ENCODE assay signal across 9 cellular contexts in the genomic region with DNA sequence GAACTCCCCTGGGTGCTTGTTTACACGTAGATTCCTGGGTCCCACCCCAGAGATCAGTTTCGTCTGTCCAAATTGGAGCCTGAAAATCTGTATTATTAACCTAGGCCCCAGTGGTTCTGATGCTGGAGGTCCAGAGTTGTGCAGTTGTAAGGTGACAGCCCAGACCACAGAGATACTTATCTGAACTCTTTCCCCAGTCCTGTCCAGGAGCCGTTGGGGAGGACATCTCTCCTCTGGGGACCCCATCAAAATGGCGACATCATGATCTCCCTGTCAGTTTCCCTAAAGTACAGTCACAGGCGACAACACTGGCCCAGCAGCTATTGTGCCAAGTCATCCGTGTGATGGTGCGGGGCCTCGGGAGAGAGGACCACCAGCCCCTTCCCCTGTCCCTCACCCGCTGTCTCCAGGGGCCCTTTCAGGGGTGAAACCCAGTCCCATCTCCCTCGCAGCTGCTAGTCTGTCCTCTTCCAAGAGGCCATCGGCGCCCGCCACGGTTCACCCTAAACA. TPM values are rescaled to one million over a fixed set of nuclear protein-coding genes. Genes with fewer than 3 reads are reported as not detected.
DNase-seq lines count a peak whose midpoint lies in the region; ATAC-seq and TF ChIP-seq lines count a peak whose summit lies in the region.
"Had no signal": no experiment of that assay in that cellular context is flagged by ENCODE, and none has a peak within 500 bp of the region (broad histone marks: within the 10 kb centered on the region; RNA-seq: fewer than 3 reads in every experiment).

No MANE protein-coding gene starts in this region.

- H3K27ac Mint-ChIP-seq in activated CD8-positive, alpha-beta memory T cell treated with anti-CD3 and anti-CD28 coated beads, Interleukin-2, amount 10 ng/mL, durations not matched to agents 7 days and 5 days: peak overlapping the region; percentile 56
- peak overlapping the region; percentile 67 for H3K27ac Mint-ChIP-seq in activated naive CD8-positive, alpha-beta T cell treated with anti-CD3 and anti-CD28 coated beads, Interleukin-2, amount 50 U/mL, for 24 hours

- H3K27me3 Mint-ChIP-seq in activated CD8-positive, alpha-beta memory T cell treated with anti-CD3 and anti-CD28 coated beads, Interleukin-2, amount 10 ng/mL, durations not matched to agents 7 days and 5 days: peaks cover 28% of the 10 kb centered on the region
- H3K27me3 Mint-ChIP-seq in activated naive CD8-positive, alpha-beta T cell treated with anti-CD3 and anti-CD28 coated beads, Interleukin-2, amount 50 U/mL, for 24 hours: peaks cover 12% of the 10 kb centered on the region

- CTCF ChIA-PET in activated CD8-positive, alpha-beta memory T cell treated with anti-CD3 and anti-CD28 coated beads, Interleukin-2, amount 10 ng/mL, durations not matched to agents 7 days and 5 days (lab: Charles Lee): interaction anchor here (1.9 kb wide), 1 partner anchor 14 kb away, joined by 4 read pairs; no protein-coding TSS in a partner anchor

- H3K4me1 Mint-ChIP-seq in activated CD8-positive, alpha-beta memory T cell treated with anti-CD3 and anti-CD28 coated beads, Interleukin-2, amount 10 ng/mL, durations not matched to agents 7 days and 5 days: peaks cover 30% of the 10 kb centered on the region
- H3K4me1 Mint-ChIP-seq in activated naive CD8-positive, alpha-beta T cell treated with anti-CD3 and anti-CD28 coated beads, Interleukin-2, amount 50 U/mL, for 24 hours: peaks cover 36% of the 10 kb centered on the region

- intact Hi-C loops in testis (cut with DNase I; ENCODE audit: low total_unique reads): no loop called here

- H3K9me3 ChIP-seq in testis: no peaks in the 10 kb centered on the region

- H3K36me3 ChIP-seq in kidney epithelial cell (ENCODE audit: control insufficient read depth, insufficient read depth, low read length): no peaks in the 10 kb centered on the region
- no peaks in the 10 kb centered on the region for H3K36me3 ChIP-seq in testis (ENCODE audit: low read depth, missing control alignments)

- no peak for TF ChIP-seq POLR2A in testis (IDR thresholded peaks at IDR 0.05)

- TF ChIP-seq CTCF in kidney epithelial cell (IDR thresholded peaks at IDR 0.05; ENCODE audit: insufficient read depth, low read length, poor library complexity, severe bottlenecking) (no peak), testis (IDR thresholded peaks at IDR 0.05) (no peak)

- 27 to 29% methylated on average over 14 of the region's 14 CpGs for WGBS in testis, 2 donors

- no peak for DNase-seq in activated CD8-positive, alpha-beta memory T cell treated with anti-CD3 and anti-CD28 coated beads, Interleukin-2, amount 10 ng/mL, durations not matched to agents 7 days and 5 days
- DNase-seq in activated CD8-positive, alpha-beta memory T cell treated with anti-CD3 and anti-CD28 coated beads, Interleukin-2, amount 50 U/mL, for 4 hours: no peak
- no peak for DNase-seq in activated naive CD8-positive, alpha-beta T cell treated with anti-CD3 and anti-CD28 coated beads, Interleukin-2, amount 50 U/mL, for 24 hours
- DNase-seq in kidney epithelial cell (ENCODE audit: low read depth) (no peak), testis (no peak), NCI-H69 (lab: John Stamatoyannopoulos, UW) (no peak), SKM-1 treated with dmso at 0.1 percent for 144 hours (lab: John Stamatoyannopoulos, UW; ENCODE audit: unreplicated experiment) (no peak)

- H3K4me3 Mint-ChIP-seq in activated CD8-positive, alpha-beta memory T cell treated with anti-CD3 and anti-CD28 coated beads, Interleukin-2, amount 10 ng/mL, durations not matched to agents 7 days and 5 days: peak overlapping the region; percentile 91
- H3K4me3 Mint-ChIP-seq in activated naive CD8-positive, alpha-beta T cell treated with anti-CD3 and anti-CD28 coated beads, Interleukin-2, amount 50 U/mL, for 24 hours: peak overlapping the region; percentile 91

- H3K27me3 ChIP-seq in kidney epithelial cell (ENCODE audit: control insufficient read depth, insufficient read depth, low read length) (no peaks in the 10 kb centered on the region), testis (no peaks in the 10 kb centered on the region)

- no peaks in the 10 kb centered on the region for H3K9me3 Mint-ChIP-seq in activated CD8-positive, alpha-beta memory T cell treated with anti-CD3 and anti-CD28 coated beads, Interleukin-2, amount 10 ng/mL, durations not matched to agents 7 days and 5 days (ENCODE audit: low read depth)
- H3K9me3 Mint-ChIP-seq in activated naive CD8-positive, alpha-beta T cell treated with anti-CD3 and anti-CD28 coated beads, Interleukin-2, amount 50 U/mL, for 24 hours: no peaks in the 10 kb centered on the region

- peaks cover 18% of the 10 kb centered on the region for H3K4me1 ChIP-seq in testis

- no peak for ATAC-seq in activated CD8-positive, alpha-beta memory T cell treated with anti-CD3 and anti-CD28 coated beads, Interleukin-2, amount 10 ng/mL, durations not matched to agents 7 days and 5 days
- ATAC-seq in activated naive CD8-positive, alpha-beta T cell treated with anti-CD3 and anti-CD28 coated beads, Interleukin-2, amount 50 U/mL, for 24 hours: no peak
- ATAC-seq in HG03039 (IDR thresholded peaks at IDR 0.05; ENCODE audit: unreplicated experiment): no peak

- peaks cover 17% of the 10 kb centered on the region for H3K36me3 Mint-ChIP-seq in activated CD8-positive, alpha-beta memory T cell treated with anti-CD3 and anti-CD28 coated beads, Interleukin-2, amount 10 ng/mL, durations not matched to agents 7 days and 5 days
- peaks cover 8% of the 10 kb centered on the region for H3K36me3 Mint-ChIP-seq in activated naive CD8-positive, alpha-beta T cell treated with anti-CD3 and anti-CD28 coated beads, Interleukin-2, amount 50 U/mL, for 24 hours (ENCODE audit: low read depth)

- H3K27ac ChIP-seq in testis: peak overlapping the region; percentile 70 to 74

- peak overlapping the region; percentile 92 for H3K4me3 ChIP-seq in kidney epithelial cell (ENCODE audit: low read depth, low read length)
- peak overlapping the region; percentile 83 to 93 for H3K4me3 ChIP-seq in testis

RNA-seq across cellular contexts. Expression of a gene that starts 0.7 kb away (rescaled TPM):
- 10 to 100 TPM; 95.4 to 98.9 TPM for total RNA-seq in activated CD8-positive, alpha-beta memory T cell treated with anti-CD3 and anti-CD28 coated beads, Interleukin-2, amount 10 ng/mL, durations not matched to agents 7 days and 5 days
- total RNA-seq in kidney epithelial cell (54.6 and 63.3 TPM in 2 replicates), testis (100 to 1,000 TPM; 308 to 384 TPM)
- polyA plus RNA-seq in testis (ENCODE audit: insufficient read depth, low read depth, low replicate concordance): 146 TPM

RNA-seq across cellular contexts. Expression of a gene that starts 29.3 kb away (rescaled TPM):
- total RNA-seq in activated CD8-positive, alpha-beta memory T cell treated with anti-CD3 and anti-CD28 coated beads, Interleukin-2, amount 10 ng/mL, durations not matched to agents 7 days and 5 days: under 1 TPM; 0.68 to 0.93 TPM
- total RNA-seq in kidney epithelial cell (not detected in 2 replicates), testis (under 1 TPM; 0.50 to 0.55 TPM)
- 0.83 TPM for polyA plus RNA-seq in testis (ENCODE audit: insufficient read depth, low read depth, low replicate concordance)
- total RNA-seq: Daoy had no signal

RNA-seq across cellular contexts. Expression of a gene that starts 47.6 kb away (rescaled TPM):
- total RNA-seq in activated CD8-positive, alpha-beta memory T cell treated with anti-CD3 and anti-CD28 coated beads, Interleukin-2, amount 10 ng/mL, durations not matched to agents 7 days and 5 days: not detected
- total RNA-seq in kidney epithelial cell (not detected in 2 replicates), testis (1 to 10 TPM; 3.7 to 4.8 TPM)
- 2.4 TPM for polyA plus RNA-seq in testis (ENCODE audit: insufficient read depth, low read depth, low replicate concordance)
- total RNA-seq: Daoy had no signal
